24 cellular contexts compared by ENCODE assay signal in the genomic region with DNA sequence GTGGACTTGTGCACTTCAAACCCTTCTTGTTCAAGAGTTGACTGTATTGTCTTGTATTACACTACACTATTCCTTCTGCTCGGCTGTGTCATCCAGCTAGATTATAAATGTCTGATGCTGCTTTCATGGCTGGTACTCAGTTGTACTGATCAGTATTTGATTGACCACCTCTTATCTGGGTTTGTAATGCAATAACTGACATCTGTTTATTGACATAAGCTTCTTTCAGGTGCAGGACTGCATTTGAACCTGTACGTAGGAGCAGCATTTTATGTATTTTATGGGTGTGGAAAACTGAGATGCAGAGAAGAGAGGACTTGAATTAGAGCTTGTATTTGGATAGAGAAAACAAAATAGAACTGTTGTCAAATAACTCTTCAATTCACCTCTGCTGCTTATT.
"Had no signal": no experiment of that assay in that cellular context is flagged by ENCODE, and none has a peak within 500 bp of the region (broad histone marks: within the 10 kb centered on the region; RNA-seq: fewer than 3 reads in every experiment).

No MANE protein-coding gene starts in this region.

- H3K4me3 ChIP-seq: dorsolateral prefrontal cortex, lower lobe of right lung, ovary, psoas muscle, sigmoid colon, stomach, thyroid gland, vagina had no signal

- H3K36me3 Mint-ChIP-seq: memory B cell; natural killer cell; stimulated activated effector memory CD8-positive, alpha-beta T cell treated with anti-CD3 and anti-CD28 coated beads, Interleukin-12 subunit alpha, Interleukin-12 subunit beta, amount 100 ng/mL, for 72 hours had no signal

- H3K4me3 Mint-ChIP-seq: immature natural killer cell; memory B cell; natural killer cell; stimulated activated effector memory CD8-positive, alpha-beta T cell treated with anti-CD3 and anti-CD28 coated beads, Interleukin-12 subunit alpha, Interleukin-12 subunit beta, amount 100 ng/mL, for 72 hours had no signal

- H3K27ac ChIP-seq: dorsolateral prefrontal cortex, lower lobe of right lung, ovary, psoas muscle, sigmoid colon, stomach, thyroid gland, vagina had no signal

- H3K27me3 ChIP-seq: ovary, sigmoid colon, thyroid gland, vagina had no signal

- DNase-seq: dorsolateral prefrontal cortex; effector CD4-positive, alpha-beta T cell; hypothalamus; immature natural killer cell; islet precursor cell; kidney glomerular epithelial cell; left ventricle myocardium superior; lower lobe of right lung; natural killer cell; occipital lobe; ovary; posterior cingulate gyrus; psoas muscle; right cardiac atrium; sigmoid colon; stimulated activated CD4-positive, alpha-beta T cell treated with anti-CD3 and anti-CD28 coated beads, Interleukin-2, amount 100 ng/mL, for 24 hours; stimulated activated CD4-positive, alpha-beta T cell treated with anti-CD3 and anti-CD28 coated beads, Interleukin-4, amount 100 ng/mL, for 24 hours; stimulated activated naive CD4-positive, alpha-beta T cell treated with Interleukin-2 at 50 U/mL for 16 hours; stomach; thyroid gland; trophoblast cell had no signal

- H3K4me1 Mint-ChIP-seq: immature natural killer cell; natural killer cell; stimulated activated effector memory CD8-positive, alpha-beta T cell treated with anti-CD3 and anti-CD28 coated beads, Interleukin-12 subunit alpha, Interleukin-12 subunit beta, amount 100 ng/mL, for 72 hours had no signal

- H3K4me1 ChIP-seq: lower lobe of right lung, psoas muscle, sigmoid colon, stomach, thyroid gland, vagina had no signal

- H3K27me3 Mint-ChIP-seq: memory B cell had no signal

- H3K9me3 ChIP-seq: lower lobe of right lung, ovary, psoas muscle, sigmoid colon, stomach, thyroid gland, vagina had no signal

- H3K36me3 ChIP-seq: lower lobe of right lung, ovary, sigmoid colon, stomach, thyroid gland, vagina had no signal

- H3K9me3 Mint-ChIP-seq: memory B cell; natural killer cell; stimulated activated effector memory CD8-positive, alpha-beta T cell treated with anti-CD3 and anti-CD28 coated beads, Interleukin-12 subunit alpha, Interleukin-12 subunit beta, amount 100 ng/mL, for 72 hours had no signal

- H3K27ac Mint-ChIP-seq: memory B cell; natural killer cell; stimulated activated effector memory CD8-positive, alpha-beta T cell treated with anti-CD3 and anti-CD28 coated beads, Interleukin-12 subunit alpha, Interleukin-12 subunit beta, amount 100 ng/mL, for 72 hours had no signal
